11 cellular contexts compared by ENCODE assay signal in the genomic region with DNA sequence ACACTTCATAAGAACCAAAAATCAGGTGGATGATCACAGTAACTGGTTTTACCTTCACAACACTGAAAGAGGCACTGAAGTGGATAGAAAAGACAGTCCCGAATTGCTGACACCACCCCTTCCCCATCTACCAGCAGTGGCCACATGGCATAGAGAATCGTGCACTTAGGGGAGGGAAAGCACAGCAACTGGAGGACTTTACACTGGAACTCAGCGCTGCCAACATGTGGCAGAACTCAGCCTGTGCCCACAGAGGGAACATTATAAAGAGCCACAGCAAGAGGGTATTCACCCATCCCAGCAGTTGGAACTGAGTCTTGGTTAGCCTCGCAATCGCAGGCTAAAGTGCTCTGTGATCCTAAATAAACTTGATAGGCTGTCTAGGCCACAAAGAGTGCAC. TPM values are rescaled to one million over a fixed set of nuclear protein-coding genes. Genes with fewer than 3 reads are reported as not detected.
DNase-seq lines count a peak whose midpoint lies in the region; ATAC-seq and TF ChIP-seq lines count a peak whose summit lies in the region.
"Had no signal": no experiment of that assay in that cellular context is flagged by ENCODE, and none has a peak within 500 bp of the region (broad histone marks: within the 10 kb centered on the region; RNA-seq: fewer than 3 reads in every experiment).

No MANE protein-coding gene starts in this region.

- H2AFZ ChIP-seq in DND-41 (ENCODE audit: low read depth, low read length) (0 out of 2 replicates have a peak overlapping the region, but pooled peaks have one; percentile 1), GM23248 (no peak overlapping the region)

- DNase-seq in DND-41 (no peak), GM23248 (peak; percentile 19), Panc1 (ENCODE audit: low read depth, low spot score) (no peak), fibroblast of villous mesenchyme (ENCODE audit: low read depth) (no peak), HuH-7 (ENCODE audit: low spot score) (no peak), NCI-H1930 (lab: John Stamatoyannopoulos, UW) (no peak)
- no peak for DNase-seq in stimulated activated naive CD4-positive, alpha-beta T cell (lab: John Stamatoyannopoulos, UW)
- DNase-seq: natural killer cell; NCI-H1436; stimulated activated CD8-positive, alpha-beta memory T cell treated with anti-CD3 and anti-CD28 coated beads, Interleukin-4, amount 100 ng/mL, for 48 hours had no signal

- no peaks in the 10 kb centered on the region for H3F3A ChIP-seq in GM23248 (ENCODE audit: insufficient read depth)

- no TSS peak for BruUV-seq in Panc1 (replicated peaks; lab: Mats Ljungman, UMichigan)

- WGBS in GM23248 (ENCODE audit: low coverage in 1 of 2, low lambda C conversion rate in 2 of 2, missing lambda C conversion rate in 2 of 2), 2 experiments, result 71 to 72% methylated on average over 5 of the region's 5 CpGs

- peak; percentile 42 for TF ChIP-seq CTCF in DND-41 (IDR thresholded peaks at IDR 0.05; ENCODE audit: borderline replicate concordance, extremely low read depth, low read length, poor library complexity, severe bottlenecking)
- TF ChIP-seq CTCF in Panc1 (IDR thresholded peaks at IDR 0.05), result peak; percentile 52
- TF ChIP-seq CTCF in fibroblast of villous mesenchyme (IDR thresholded peaks at IDR 0.05; ENCODE audit: insufficient read depth, low read depth, low read length), result peak; percentile 9

- H4K20me1 ChIP-seq in DND-41 (ENCODE audit: insufficient read depth, low read length), result no peaks in the 10 kb centered on the region
- no peaks in the 10 kb centered on the region for H4K20me1 ChIP-seq in GM23248 (ENCODE audit: insufficient read depth)

- H3K79me2 ChIP-seq in DND-41 (ENCODE audit: insufficient read depth, low read length) (no peaks in the 10 kb centered on the region), GM23248 (ENCODE audit: insufficient read depth) (no peaks in the 10 kb centered on the region)

- intact Hi-C loops in Panc1 (cut with micrococcal nuclease; ENCODE audit: unreplicated experiment), result no loop called here

- POLR2A ChIA-PET in Panc1 (lab: Charles Lee), result no interaction called here

- H3K4me3 ChIP-seq in DND-41 (ENCODE audit: low read depth in 1 of 2, low read length in 2 of 2) (no peak overlapping the region), GM23248 (no peak overlapping the region), Panc1 (ENCODE audit: low read depth in 2 of 2, low read length in 2 of 2) (no peak overlapping the region), fibroblast of villous mesenchyme (ENCODE audit: low read depth, low read length) (no peak overlapping the region)
- H3K4me3 ChIP-seq: smooth muscle cell had no signal

- H3K27me3 ChIP-seq in DND-41 (ENCODE audit: insufficient read depth, low read length, poor library complexity) (no peaks in the 10 kb centered on the region), GM23248 (replicated peaks; ENCODE audit: insufficient read depth) (no peaks in the 10 kb centered on the region), Panc1 (ENCODE audit: control insufficient read depth, insufficient read depth, low read length) (no peaks in the 10 kb centered on the region; the same call in 1 of the 2 replicates)

- H3K4me2 ChIP-seq in DND-41 (ENCODE audit: insufficient read depth, low read length) (no peak overlapping the region), GM23248 (ENCODE audit: unreplicated experiment) (no peak overlapping the region)
- H3K4me2 ChIP-seq: smooth muscle cell had no signal

- ATAC-seq in DND-41 (ENCODE audit: insufficient read depth, low read depth) (peak; percentile 55; the same call in 1 of the 3 replicates), Panc1 (peak; percentile 74)
- ATAC-seq: natural killer cell had no signal

- H3K9me3 ChIP-seq in DND-41 (ENCODE audit: insufficient read depth, low read length, severe bottlenecking), result no peaks in the 10 kb centered on the region
- H3K9me3 ChIP-seq in GM23248 (ENCODE audit: low read depth), result no peaks in the 10 kb centered on the region
- no peaks in the 10 kb centered on the region for H3K9me3 ChIP-seq in Panc1 (ENCODE audit: control insufficient read depth, insufficient read depth, low read depth, low read length)

- H3K9ac ChIP-seq in DND-41 (ENCODE audit: low read depth, low read length) (no peak overlapping the region), GM23248 (no peak overlapping the region)

- in situ Hi-C loops in GM23248 (cut with MboI), result no loop called here
- in situ Hi-C loops in Panc1 (cut with HindIII; ENCODE audit: low pct_unique_long_range_greater_than_20kb, low sequenced_read_pairs), result no loop called here

- CTCF ChIA-PET in Panc1 (lab: Charles Lee), result no interaction called here

- no peak overlapping the region for H3K27ac ChIP-seq in DND-41 (ENCODE audit: low read length)
- H3K27ac ChIP-seq in GM23248, result no peak overlapping the region
- no peak overlapping the region for H3K27ac ChIP-seq in Panc1 (ENCODE audit: low read length)

- H3K4me1 ChIP-seq in DND-41 (ENCODE audit: insufficient read depth, low read length), result no peaks in the 10 kb centered on the region
- no peaks in the 10 kb centered on the region for H3K4me1 ChIP-seq in GM23248 (ENCODE audit: insufficient read depth)
- peaks cover 7% of the 10 kb centered on the region; the same call in 1 of the 2 replicates for H3K4me1 ChIP-seq in Panc1 (ENCODE audit: control insufficient read depth, insufficient read depth, low read length)

- H3K9me2 ChIP-seq in GM23248 (ENCODE audit: insufficient read depth), result no peaks in the 10 kb centered on the region

- H3K36me3 ChIP-seq in DND-41 (ENCODE audit: insufficient read depth, low read length) (no peaks in the 10 kb centered on the region), GM23248 (ENCODE audit: low read depth) (no peaks in the 10 kb centered on the region), Panc1 (ENCODE audit: control insufficient read depth, insufficient read depth, low read length) (no peaks in the 10 kb centered on the region)

RNA-seq across cellular contexts. Expression of gene KIAA1586, which starts 6.5 kb away (rescaled TPM):
- total RNA-seq in GM23248 (2014; rRNA removed; shearing (Covaris generic)), result 11.8 and 12.9 TPM in 2 replicates
- polyA plus RNA-seq in GM23248 (2016; fragmentation: Nextera tagmentation; extraction: Ambion mirVana), result 18.6 and 19.0 TPM in 2 replicates
- total RNA-seq in Panc1 (2021; ENCODE audit: unreplicated experiment) (21.2 TPM), fibroblast of villous mesenchyme (15.1 and 24.6 TPM in 2 replicates)
- polyA plus RNA-seq in Panc1 (2012; ENCODE audit: insufficient read length), result 6.8 TPM

RNA-seq across cellular contexts. Expression of gene ZNF451, which starts 50.0 kb away (rescaled TPM):
- 39.0 and 42.4 TPM in 2 replicates for total RNA-seq in GM23248 (2014; rRNA removed; shearing (Covaris generic))
- 19.9 and 20.1 TPM in 2 replicates for polyA plus RNA-seq in GM23248 (2016; fragmentation: Nextera tagmentation; extraction: Ambion mirVana)
- total RNA-seq in Panc1 (2021; ENCODE audit: unreplicated experiment) (71.1 TPM), fibroblast of villous mesenchyme (58.6 and 85.1 TPM in 2 replicates)
- polyA plus RNA-seq in Panc1 (2012; ENCODE audit: insufficient read length), result 15.0 TPM
